ENCODE assay signal across 8 cellular contexts in the genomic region with DNA sequence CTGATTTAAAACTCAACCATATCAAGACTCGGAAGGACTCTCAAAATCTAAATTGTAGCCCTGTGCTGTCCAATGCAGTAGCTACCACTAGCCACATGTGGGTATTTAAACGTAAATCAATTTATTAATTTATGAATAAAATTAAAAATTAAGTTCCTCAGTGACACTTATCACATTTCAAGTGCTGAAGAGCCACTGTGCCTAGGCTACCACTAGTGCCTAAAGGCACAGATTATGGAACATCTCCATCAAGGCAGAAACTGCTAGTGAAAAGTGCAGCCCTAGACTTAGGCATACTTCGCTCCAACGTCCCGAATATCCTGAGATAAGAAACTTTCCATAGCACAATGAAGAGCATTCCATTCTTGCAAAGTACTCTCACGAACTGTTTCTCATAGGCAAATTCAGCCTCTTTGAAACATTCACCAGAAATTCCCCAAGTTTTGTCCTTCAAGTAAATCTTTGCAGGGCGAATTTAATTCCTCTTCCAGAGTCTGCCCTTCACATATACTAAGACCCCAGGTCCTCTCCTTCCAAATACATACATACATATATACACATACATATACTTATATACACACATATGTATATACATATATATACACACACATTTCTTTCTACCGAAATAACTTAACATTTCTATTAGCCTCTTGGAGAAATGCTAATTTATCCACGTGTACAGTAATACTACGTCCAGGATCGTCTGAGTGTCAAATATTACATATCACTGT. TPM values are rescaled to one million over a fixed set of nuclear protein-coding genes. Genes with fewer than 3 reads are reported as not detected.
DNase-seq lines count a peak whose midpoint lies in the region; ATAC-seq, FAIRE-seq and TF ChIP-seq lines count a peak whose summit lies in the region.

No MANE protein-coding gene starts in this region.

- H3K27ac Mint-ChIP-seq in activated CD4-positive, alpha-beta T cell treated with anti-CD3 and anti-CD28 coated beads, Interleukin-2, amount 10 ng/mL, durations not matched to agents 24 days and 14 days = peak overlapping the region; percentile 100

- no peak for TF ChIP-seq POLR2A in suprapubic skin (IDR thresholded peaks at IDR 0.05)

- H3K4me1 Mint-ChIP-seq in activated CD4-positive, alpha-beta T cell treated with anti-CD3 and anti-CD28 coated beads, Interleukin-2, amount 10 ng/mL, durations not matched to agents 24 days and 14 days = peaks cover 28% of the 10 kb centered on the region

- no peaks in the 10 kb centered on the region for H3K9me3 ChIP-seq in kidney (ENCODE audit: control insufficient read depth in 1 of 2, low read length in 2 of 2)
- no peaks in the 10 kb centered on the region for H3K9me3 ChIP-seq in suprapubic skin

- H3K4me3 Mint-ChIP-seq in activated CD4-positive, alpha-beta T cell treated with anti-CD3 and anti-CD28 coated beads, Interleukin-2, amount 10 ng/mL, durations not matched to agents 24 days and 14 days = peak overlapping the region; percentile 99

- no peaks in the 10 kb centered on the region for H3K27me3 Mint-ChIP-seq in activated CD4-positive, alpha-beta T cell treated with anti-CD3 and anti-CD28 coated beads, Interleukin-2, amount 10 ng/mL, durations not matched to agents 24 days and 14 days

- ATAC-seq in HG03439 (IDR thresholded peaks at IDR 0.05; ENCODE audit: unreplicated experiment) = no peak

- H3K27me3 ChIP-seq in suprapubic skin = no peaks in the 10 kb centered on the region

- no peak for DNase-seq in activated CD4-positive, alpha-beta T cell treated with anti-CD3 and anti-CD28 coated beads, Interleukin-2, amount 10 ng/mL, durations not matched to agents 24 days and 14 days
- no peak for DNase-seq in activated CD4-positive, alpha-beta T cell treated with anti-CD3 and anti-CD28 coated beads for 1 hour
- DNase-seq in amniotic epithelial cell (ENCODE audit: low read depth) = peak; percentile 68
- no peak for DNase-seq in kidney
- DNase-seq in suprapubic skin (ENCODE audit: low spot score in 2 of 2) = no peak
- DNase-seq in SHP77 treated with DMSO at 0.1 percent for 48 hours (lab: John Stamatoyannopoulos, UW) = no peak
- no peak for DNase-seq in NCI-H2081 treated with DMSO at 0.1 percent for 48 hours (lab: John Stamatoyannopoulos, UW)

- FAIRE-seq in kidney (lab: Jason Lieb, UNC) = no peak

- H3K36me3 Mint-ChIP-seq in activated CD4-positive, alpha-beta T cell treated with anti-CD3 and anti-CD28 coated beads, Interleukin-2, amount 10 ng/mL, durations not matched to agents 24 days and 14 days (ENCODE audit: low read depth) = peaks cover 7% of the 10 kb centered on the region

- intact Hi-C loops in activated CD4-positive, alpha-beta T cell treated with anti-CD3 and anti-CD28 coated beads, Interleukin-2, amount 10 ng/mL, durations not matched to agents 24 days and 14 days (cut with micrococcal nuclease) = loop anchor here (1.0 to 5.0 kb wide), 12 partner anchors 44 to 734 kb away; no protein-coding TSS in a partner anchor
- intact Hi-C loops in kidney (cut with DNase I) = no loop called here

- H3K4me1 ChIP-seq in kidney (ENCODE audit: control insufficient read depth in 1 of 2, insufficient read depth in 1 of 2, low read depth in 1 of 2, low read length in 2 of 2) (peaks cover 2 to 3% of the 10 kb centered on the region in 2 donors), suprapubic skin (peaks cover 12% of the 10 kb centered on the region)

- H3K4me3 ChIP-seq in kidney (ENCODE audit: low read length in 2 of 2) (peak overlapping the region; percentile 65 to 99), suprapubic skin (peak overlapping the region; percentile 74)

- WGBS in suprapubic skin = 28% methylated on average over 11 of the region's 11 CpGs

- no peaks in the 10 kb centered on the region for H3K9me3 Mint-ChIP-seq in activated CD4-positive, alpha-beta T cell treated with anti-CD3 and anti-CD28 coated beads, Interleukin-2, amount 10 ng/mL, durations not matched to agents 24 days and 14 days

- TF ChIP-seq CTCF in kidney (IDR thresholded peaks at IDR 0.05; ENCODE audit: borderline replicate concordance, extremely low read depth, insufficient read depth) (no peak), suprapubic skin (IDR thresholded peaks at IDR 0.05) (no peak)

- no peak for TF ChIP-seq EP300 in suprapubic skin (IDR thresholded peaks at IDR 0.05)

- H3K9ac ChIP-seq in kidney (ENCODE audit: low read length in 2 of 2) = peak overlapping the region; percentile 13 to 99

- H3K27ac ChIP-seq in kidney (ENCODE audit: low read depth in 2 of 2, low read length in 2 of 2) (peak overlapping the region; percentile 94 to 96), suprapubic skin (peak overlapping the region; percentile 96)

- H3K36me3 ChIP-seq in kidney (ENCODE audit: control insufficient read depth in 1 of 2, insufficient read depth in 2 of 2, low read length in 2 of 2) (no peaks in the 10 kb centered on the region), suprapubic skin (no peaks in the 10 kb centered on the region)

RNA-seq across cellular contexts. Expression of gene SUPT3H, which starts 1.3 kb away (rescaled TPM):
- total RNA-seq in activated CD4-positive, alpha-beta T cell treated with anti-CD3 and anti-CD28 coated beads, Interleukin-2, amount 10 ng/mL, durations not matched to agents 24 days and 14 days = 12.4 and 13.0 TPM in 2 replicates
- total RNA-seq in kidney (10.1 TPM), suprapubic skin (1 to 10 TPM; 1.1 to 4.7 (median 3.7) TPM)
- polyA plus RNA-seq in kidney (ENCODE audit: insufficient read depth, low read depth, low replicate concordance) = 12.5 TPM

RNA-seq across cellular contexts. Expression of gene RUNX2, which starts 48.3 kb away (rescaled TPM):
- 17.1 and 18.3 TPM in 2 replicates for total RNA-seq in activated CD4-positive, alpha-beta T cell treated with anti-CD3 and anti-CD28 coated beads, Interleukin-2, amount 10 ng/mL, durations not matched to agents 24 days and 14 days
- total RNA-seq in kidney (4.7 TPM), suprapubic skin (1 to 10 TPM; 2.6 to 5.9 (median 3.1) TPM)
- 2.3 TPM for polyA plus RNA-seq in kidney (ENCODE audit: insufficient read depth, low read depth, low replicate concordance)
